ENCODE assay signal across 25 cellular contexts in the genomic region with DNA sequence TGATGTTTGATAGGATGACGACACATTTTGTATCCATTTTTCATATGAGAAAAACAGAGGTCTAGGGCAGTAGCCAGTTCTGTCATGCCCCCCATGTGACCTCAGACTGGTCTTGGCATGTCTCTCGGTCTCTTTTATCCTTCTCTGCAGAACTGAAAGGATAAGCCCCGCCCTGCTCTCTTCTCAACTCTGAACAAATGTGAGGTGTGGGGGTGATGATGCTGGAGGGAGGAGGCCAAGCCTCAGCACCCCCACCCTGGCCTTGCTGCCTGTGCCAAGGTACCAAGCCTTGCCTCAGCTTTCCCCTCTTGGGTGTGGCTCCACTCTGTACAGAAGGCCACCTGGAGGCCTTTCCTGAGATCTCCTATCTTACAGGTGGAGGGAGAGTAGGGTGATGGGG. TPM values are rescaled to one million over a fixed set of nuclear protein-coding genes. Genes with fewer than 3 reads are reported as not detected.
DNase-seq lines count a peak whose midpoint lies in the region; ATAC-seq, FAIRE-seq and TF ChIP-seq lines count a peak whose summit lies in the region.
"Had no signal": no experiment of that assay in that cellular context is flagged by ENCODE, and none has a peak within 500 bp of the region (broad histone marks: within the 10 kb centered on the region; RNA-seq: fewer than 3 reads in every experiment).

No MANE protein-coding gene starts in this region.

- WGBS in esophagus squamous epithelium, 2 donors: 30 to 58% methylated on average over 3 of the region's 3 CpGs

- peaks cover 28% of the 10 kb centered on the region for H3K4me1 Mint-ChIP-seq in T-helper 17 cell
- peaks cover 69 to 94% of the 10 kb centered on the region in 2 donors for H3K4me1 Mint-ChIP-seq in stimulated activated naive B cell treated with anti-CD40 and anti-IgM and Interleukin-4, amounts not matched to agents 10 μg/mL and 1 μg/mL and 100 μg/mL, for 72 hours
- peaks cover 27 to 30% of the 10 kb centered on the region in 2 donors for H3K4me1 Mint-ChIP-seq in natural killer cell

- no peak overlapping the region; the same call in 1 of the 2 replicates for H3K9ac ChIP-seq in MM.1S (ENCODE audit: low read length)

- no peaks in the 10 kb centered on the region for H3K9me2 ChIP-seq in MM.1S (replicated peaks; ENCODE audit: insufficient read depth, low read length)

- H3K36me3 ChIP-seq in MM.1S (replicated peaks; ENCODE audit: insufficient read depth, low read length) (no peaks in the 10 kb centered on the region), esophagus squamous epithelium (no peaks in the 10 kb centered on the region)
- H3K36me3 ChIP-seq: tibial nerve had no signal

- no peak overlapping the region; the same call in 1 of the 2 replicates for H3K27ac ChIP-seq in MM.1S (ENCODE audit: low read length)
- peak overlapping the region; percentile 70 to 88 (median 82) for H3K27ac ChIP-seq in esophagus squamous epithelium
- H3K27ac ChIP-seq: tibial nerve had no signal

- H3K36me3 Mint-ChIP-seq in T-helper 17 cell (ENCODE audit: low read depth): no peaks in the 10 kb centered on the region
- H3K36me3 Mint-ChIP-seq in stimulated activated naive B cell treated with anti-CD40 and anti-IgM and Interleukin-4, amounts not matched to agents 10 μg/mL and 1 μg/mL and 100 μg/mL, for 72 hours: peaks cover 3 to 5% of the 10 kb centered on the region in 2 donors
- no peaks in the 10 kb centered on the region for H3K36me3 Mint-ChIP-seq in natural killer cell
- H3K36me3 Mint-ChIP-seq: CD8-positive, alpha-beta memory T cell had no signal

- H2AFZ ChIP-seq in MM.1S (ENCODE audit: low read length): 0 out of 2 replicates have a peak overlapping the region, but pooled peaks have one; percentile 17

- no peak for FAIRE-seq in GM12891 (lab: Jason Lieb, UNC)
- FAIRE-seq: GM19239, HepG2, kidney had no signal

- no peak overlapping the region for H3K4me3 Mint-ChIP-seq in T-helper 17 cell
- H3K4me3 Mint-ChIP-seq in stimulated activated naive B cell treated with anti-CD40 and anti-IgM and Interleukin-4, amounts not matched to agents 10 μg/mL and 1 μg/mL and 100 μg/mL, for 72 hours: peak overlapping the region; percentile 25 to 42
- H3K4me3 Mint-ChIP-seq in natural killer cell: no peak overlapping the region
- H3K4me3 Mint-ChIP-seq: activated naive CD4-positive, alpha-beta T cell treated with anti-CD3 and anti-CD28 coated beads for 36 hours; CD8-positive, alpha-beta memory T cell; stimulated activated naive CD8-positive, alpha-beta T cell treated with anti-CD3 and anti-CD28 coated beads, Interleukin-15, Interleukin-2, amounts not matched to agents 100 ng/mL and 50 ng/mL, for 24 hours had no signal

- H3K27ac Mint-ChIP-seq in T-helper 17 cell (peak overlapping the region; percentile 29), natural killer cell (no peak overlapping the region)
- H3K27ac Mint-ChIP-seq in stimulated activated naive B cell treated with anti-CD40 and anti-IgM and Interleukin-4, amounts not matched to agents 10 μg/mL and 1 μg/mL and 100 μg/mL, for 72 hours: peak overlapping the region; percentile 89
- H3K27ac Mint-ChIP-seq: activated naive CD4-positive, alpha-beta T cell treated with anti-CD3 and anti-CD28 coated beads for 36 hours; stimulated activated naive CD8-positive, alpha-beta T cell treated with anti-CD3 and anti-CD28 coated beads, Interleukin-15, Interleukin-2, amounts not matched to agents 100 ng/mL and 50 ng/mL, for 24 hours had no signal

- ATAC-seq in T-helper 17 cell (no peak), natural killer cell (no peak), HG02938 (IDR thresholded peaks at IDR 0.05; ENCODE audit: unreplicated experiment) (no peak), HG02610 (IDR thresholded peaks at IDR 0.05; ENCODE audit: unreplicated experiment) (no peak)
- ATAC-seq in stimulated activated naive B cell treated with anti-CD40 and anti-IgM and Interleukin-4, amounts not matched to agents 10 μg/mL and 1 μg/mL and 100 μg/mL, for 72 hours (replicated peaks): no peak
- ATAC-seq: HepG2 had no signal

- H3K9me3 ChIP-seq in MM.1S (replicated peaks; ENCODE audit: insufficient read depth, low read length): no peaks in the 10 kb centered on the region
- no peaks in the 10 kb centered on the region for H3K9me3 ChIP-seq in T-helper 17 cell (ENCODE audit: control insufficient read depth, low read length, poor library complexity, severe bottlenecking)
- H3K9me3 ChIP-seq in esophagus squamous epithelium: no peaks in the 10 kb centered on the region
- H3K9me3 ChIP-seq: tibial nerve had no signal

- DNase-seq in MM.1S: peak; percentile 37
- DNase-seq in T-helper 17 cell: no peak
- no peak for DNase-seq in esophagus squamous epithelium (lab: John Stamatoyannopoulos, UW)
- no peak for DNase-seq in stimulated activated naive B cell treated with anti-CD40 and anti-IgM and Interleukin-4, amounts not matched to agents 10 μg/mL and 1 μg/mL and 100 μg/mL, for 72 hours
- no peak for DNase-seq in natural killer cell
- no peak for DNase-seq in GM12891 (ENCODE audit: insufficient read length, low spot score)
- DNase-seq: activated CD4-positive, alpha-beta T cell treated with anti-CD3 and anti-CD28 coated beads for 4 hours; activated naive CD4-positive, alpha-beta T cell treated with anti-CD3 and anti-CD28 coated beads for 36 hours; activated T-cell treated with anti-CD3 and anti-CD28 coated beads, Interleukin-2, amount 50 U/mL, for 48 hours; CD8-positive, alpha-beta memory T cell; dermis blood vessel endothelial cell; HFFc6; kidney; NCI-H1105 treated with DMSO at 0.1 percent for 48 hours; retina; stimulated activated CD4-positive, alpha-beta T cell treated with anti-CD3 and anti-CD28 coated beads, Interleukin-4, amount 100 ng/mL, for 24 hours had no signal

- H3K9me3 Mint-ChIP-seq in stimulated activated naive B cell treated with anti-CD40 and anti-IgM and Interleukin-4, amounts not matched to agents 10 μg/mL and 1 μg/mL and 100 μg/mL, for 72 hours: peaks cover 0 to 2% of the 10 kb centered on the region in 2 donors
- no peaks in the 10 kb centered on the region for H3K9me3 Mint-ChIP-seq in natural killer cell
- H3K9me3 Mint-ChIP-seq: activated naive CD4-positive, alpha-beta T cell treated with anti-CD3 and anti-CD28 coated beads for 36 hours; CD8-positive, alpha-beta memory T cell; HFFc6; stimulated activated naive CD8-positive, alpha-beta T cell treated with anti-CD3 and anti-CD28 coated beads, Interleukin-15, Interleukin-2, amounts not matched to agents 100 ng/mL and 50 ng/mL, for 24 hours had no signal

- no peak for TF ChIP-seq CTCF in MM.1S (IDR thresholded peaks at IDR 0.05; ENCODE audit: low read length)
- peak in 2 of 6 experiments; percentile 16 to 37 for TF ChIP-seq CTCF in esophagus squamous epithelium (IDR thresholded peaks at IDR 0.05)
- TF ChIP-seq CTCF in natural killer cell (IDR thresholded peaks at IDR 0.05): no peak

- H3K4me3 ChIP-seq in MM.1S (ENCODE audit: low read length): no peak overlapping the region
- H3K4me3 ChIP-seq in esophagus squamous epithelium: no peak overlapping the region
- H3K4me3 ChIP-seq: lung, tibial nerve had no signal

- no peaks in the 10 kb centered on the region for H3K27me3 ChIP-seq in MM.1S (replicated peaks; ENCODE audit: insufficient read depth, low read length)
- H3K27me3 ChIP-seq in esophagus squamous epithelium: no peaks in the 10 kb centered on the region
- H3K27me3 ChIP-seq: tibial nerve had no signal

- H3F3A ChIP-seq in MM.1S (ENCODE audit: insufficient read depth, low read length): peaks cover 29% of the 10 kb centered on the region

- H3K27me3 Mint-ChIP-seq in T-helper 17 cell (no peaks in the 10 kb centered on the region), natural killer cell (ENCODE audit: low read depth in 2 of 2) (peaks cover 8 to 9% of the 10 kb centered on the region in 2 donors)
- H3K27me3 Mint-ChIP-seq in stimulated activated naive B cell treated with anti-CD40 and anti-IgM and Interleukin-4, amounts not matched to agents 10 μg/mL and 1 μg/mL and 100 μg/mL, for 72 hours: no peaks in the 10 kb centered on the region
- H3K27me3 Mint-ChIP-seq: stimulated activated naive CD8-positive, alpha-beta T cell treated with anti-CD3 and anti-CD28 coated beads, Interleukin-15, Interleukin-2, amounts not matched to agents 100 ng/mL and 50 ng/mL, for 24 hours had no signal

- peaks cover 58% of the 10 kb centered on the region for H3K4me1 ChIP-seq in MM.1S (ENCODE audit: low read length)
- peaks cover 21 to 78% (median 29%) of the 10 kb centered on the region in 3 donors for H3K4me1 ChIP-seq in esophagus squamous epithelium

- peak overlapping the region; percentile 4; the same call in 1 of the 2 replicates for H3K4me2 ChIP-seq in MM.1S (ENCODE audit: low read depth, low read length)

- no peaks in the 10 kb centered on the region for H3K79me2 ChIP-seq in MM.1S (ENCODE audit: low read length)

- H4K20me1 ChIP-seq in MM.1S (ENCODE audit: insufficient read depth, low read length): no peaks in the 10 kb centered on the region

- TF ChIP-seq POLR2A in esophagus squamous epithelium (IDR thresholded peaks at IDR 0.05) (no peak), GM12891 (IDR thresholded peaks at IDR 0.05; ENCODE audit: low read depth, low read length) (no peak)

- intact Hi-C loops in esophagus squamous epithelium (cut with DNase I): no loop called here
- intact Hi-C loops in natural killer cell (cut with micrococcal nuclease): loop anchor here (5.0 kb wide), 2 partner anchors 34 to 69 kb away; a partner anchor contains a TSS

TF ChIP-seq in GM12891, 5 proteins besides CTCF, POLR2A, EP300 and RAD21:
- TF ChIP-seq POLR2AphosphoS5 (IDR thresholded peaks at IDR 0.05; ENCODE audit: low read depth, low read length): no peak
- TF ChIP-seq TAF1 (IDR thresholded peaks at IDR 0.05; ENCODE audit: low read depth, low read length): no peak
- no peak for TF ChIP-seq PAX5 (IDR thresholded peaks at IDR 0.05; ENCODE audit: insufficient read depth, low read length, severe bottlenecking)
- no peak for TF ChIP-seq POU2F2 (IDR thresholded peaks at IDR 0.05; ENCODE audit: low read depth, low read length)
- TF ChIP-seq SPI1 (IDR thresholded peaks at IDR 0.05; ENCODE audit: low read depth, low read length): no peak

RNA-seq across cellular contexts. Expression of a gene that starts 19.5 kb away (rescaled TPM):
- total RNA-seq in T-helper 17 cell (not detected), esophagus squamous epithelium (not detected), natural killer cell (not detected)
- 0.53 TPM for polyA plus RNA-seq in GM12891 (2012; ENCODE audit: low read depth, missing spikeins)
- total RNA-seq: activated naive CD4-positive, alpha-beta T cell treated with anti-CD3 and anti-CD28 coated beads for 36 hours; cardiac septum; CD8-positive, alpha-beta memory T cell; dermis blood vessel endothelial cell; HFFc6; osteoblast had no signal

Comparison
In these comparisons a context has a peak if more than half of its experiments do, and no peak if none do; other contexts are left out.
1. H3K27ac Mint-ChIP-seq: peak in T-helper 17 cell (single experiment) and stimulated activated naive B cell treated with anti-CD40 and anti-IgM and Interleukin-4, amounts not matched to agents 10 μg/mL and 1 μg/mL and 100 μg/mL, for 72 hours (single experiment); none in natural killer cell (0 of 2).
2. H3K4me3 Mint-ChIP-seq: peak in stimulated activated naive B cell treated with anti-CD40 and anti-IgM and Interleukin-4, amounts not matched to agents 10 μg/mL and 1 μg/mL and 100 μg/mL, for 72 hours (2 of 2); none in T-helper 17 cell (single experiment) and natural killer cell (single experiment).